ENCODE assay signal across 1 cellular context in the genomic region with DNA sequence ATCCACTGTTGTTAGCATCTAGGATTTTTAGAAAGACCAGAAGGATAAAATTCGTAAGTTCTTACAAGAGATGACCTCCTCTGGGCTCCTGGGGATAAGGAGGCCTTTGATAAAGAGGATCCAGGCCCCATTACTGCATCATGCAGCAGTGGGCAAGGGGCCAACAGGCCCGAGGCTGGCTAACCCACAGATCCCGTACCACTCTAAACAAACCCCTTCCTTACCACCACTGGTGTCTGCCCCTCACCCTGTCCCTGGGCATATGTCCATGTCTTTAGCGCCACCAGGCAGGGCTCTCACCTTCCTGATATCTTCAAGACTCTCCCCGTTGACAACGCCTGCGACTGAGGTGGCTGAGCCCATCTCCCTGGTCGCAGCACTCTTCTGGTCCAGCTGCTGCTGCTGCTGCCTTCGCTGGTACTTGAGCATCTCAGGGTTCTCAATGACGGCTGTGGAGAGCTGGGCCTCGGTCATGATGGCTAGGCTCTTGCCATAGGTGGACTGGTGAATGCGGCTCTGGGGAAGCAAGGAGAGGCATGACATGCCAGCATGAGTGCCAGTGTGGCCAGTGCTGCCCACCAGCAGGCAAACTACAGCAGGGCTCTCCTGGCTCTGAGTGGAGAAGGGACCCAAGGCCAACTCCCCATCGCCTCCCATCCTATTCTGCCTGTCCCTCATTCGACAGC.
TF ChIP-seq lines count a peak whose summit lies in the region.

No MANE protein-coding gene starts in this region.

TF ChIP-seq in GM12878, 131 proteins besides CTCF, POLR2A, EP300 and RAD21:
- no peak for TF ChIP-seq YY1 (IDR thresholded peaks at IDR 0.05; ENCODE audit: low read depth, low read length)
